7 cellular contexts compared by ENCODE assay signal in the genomic region with DNA sequence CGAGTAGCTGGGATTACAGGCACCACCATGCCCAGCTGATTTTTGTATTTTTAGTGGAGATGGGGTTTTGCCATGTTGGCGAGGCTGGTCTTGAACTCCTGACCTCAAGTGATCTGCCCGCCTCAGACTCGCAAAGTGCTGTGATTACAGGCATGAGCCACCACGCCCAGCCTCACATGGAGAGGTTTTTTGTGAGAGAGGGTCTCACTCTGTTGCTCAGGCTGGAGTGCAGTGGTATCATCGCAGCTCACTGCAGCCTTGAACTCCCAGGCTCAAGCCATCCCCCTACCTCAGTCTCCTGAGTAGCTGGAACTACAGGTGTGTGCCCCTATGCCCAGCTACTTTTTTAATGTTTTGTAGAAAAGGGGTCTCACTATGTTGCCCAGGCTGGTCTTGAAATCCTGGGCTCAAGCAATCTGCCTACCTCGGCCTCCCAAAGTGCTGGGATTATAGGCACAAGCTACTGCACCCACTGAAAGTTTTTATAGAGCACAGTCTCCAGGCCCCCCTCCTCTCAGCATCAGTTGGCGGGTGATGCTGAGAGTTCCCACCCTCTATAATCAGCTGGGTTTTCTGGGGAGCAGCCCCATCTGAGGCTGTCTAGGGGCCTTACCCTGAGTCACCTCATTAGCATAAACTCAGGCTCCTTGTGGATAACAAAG. TPM values are rescaled to one million over a fixed set of nuclear protein-coding genes. Genes with fewer than 3 reads are reported as not detected.
DNase-seq lines count a peak whose midpoint lies in the region; ATAC-seq and TF ChIP-seq lines count a peak whose summit lies in the region.
"Not testable (repeated sequence)": the region's sequence is repeated elsewhere in the genome, so short reads cannot be mapped to it uniquely, and the experiment has no call there.

No MANE protein-coding gene starts in this region.

- not testable (repeated sequence) for H3K27me3 ChIP-seq in sigmoid colon

- H3K36me3 ChIP-seq in sigmoid colon, result peaks cover 9 to 86% (median 22%) of the 10 kb centered on the region in 4 donors

- WGBS in sigmoid colon, 2 donors, result 76 to 79% methylated on average over 8 of the region's 8 CpGs

- H3K9me3 ChIP-seq in sigmoid colon, result not testable (repeated sequence)

- H3K27me3 Mint-ChIP-seq in CD14-positive monocyte (ENCODE audit: low read depth in 3 of 3); activated naive CD4-positive, alpha-beta T cell treated with anti-CD3 and anti-CD28 coated beads for 36 hours (ENCODE audit: low read depth); effector memory CD8-positive, alpha-beta T cell; natural killer cell (ENCODE audit: low read depth in 2 of 2): not testable (repeated sequence)

- DNase-seq in CD14-positive monocyte (ENCODE audit: low spot score) (peak; percentile 33), iPS-NIHi11 (ENCODE audit: low spot score) (peak; percentile 29), natural killer cell (peak; percentile 13), sigmoid colon (peak; percentile 51)
- DNase-seq in RWPE1 (ENCODE audit: low spot score); effector memory CD8-positive, alpha-beta T cell: not testable (repeated sequence)
- peak; percentile 1 for DNase-seq in activated naive CD4-positive, alpha-beta T cell treated with anti-CD3 and anti-CD28 coated beads for 36 hours

- intact Hi-C loops in CD14-positive monocyte (cut with micrococcal nuclease); activated naive CD4-positive, alpha-beta T cell treated with anti-CD3 and anti-CD28 coated beads for 36 hours (cut with micrococcal nuclease); natural killer cell (cut with micrococcal nuclease); sigmoid colon (cut with DNase I): not testable (repeated sequence)

- ATAC-seq in effector memory CD8-positive, alpha-beta T cell (replicated peaks), result peak; percentile 28
- ATAC-seq in natural killer cell, result peak in 1 of 3 donors; percentile 39

- peaks cover 18% of the 10 kb centered on the region for H3K4me1 Mint-ChIP-seq in CD14-positive monocyte
- H3K4me1 Mint-ChIP-seq in activated naive CD4-positive, alpha-beta T cell treated with anti-CD3 and anti-CD28 coated beads for 36 hours (ENCODE audit: low read depth); effector memory CD8-positive, alpha-beta T cell (ENCODE audit: low read depth in 2 of 2); natural killer cell: not testable (repeated sequence)

- TF ChIP-seq EP300 in sigmoid colon (IDR thresholded peaks at IDR 0.05), result not testable (repeated sequence)

- peaks cover 0 to 25% (median 10%) of the 10 kb centered on the region in 7 donors for H3K9me3 Mint-ChIP-seq in CD14-positive monocyte
- H3K9me3 Mint-ChIP-seq in activated naive CD4-positive, alpha-beta T cell treated with anti-CD3 and anti-CD28 coated beads for 36 hours; effector memory CD8-positive, alpha-beta T cell; natural killer cell: not testable (repeated sequence)

- not testable (repeated sequence) for H3K4me1 ChIP-seq in sigmoid colon

- TF ChIP-seq CTCF in CD14-positive monocyte (IDR thresholded peaks at IDR 0.05); RWPE1 (conservative IDR thresholded peaks at IDR 0.05; ENCODE audit: low read depth); natural killer cell (IDR thresholded peaks at IDR 0.05); sigmoid colon (IDR thresholded peaks at IDR 0.05): not testable (repeated sequence)

- H3K4me3 ChIP-seq in sigmoid colon, result not testable (repeated sequence)

- CTCF ChIA-PET in RWPE1 (lab: Yijun Ruan, JAX), result interaction anchor here (0.8 kb wide), 1 partner anchor 27 kb away, joined by 4 read pairs; no protein-coding TSS in a partner anchor
- CTCF ChIA-PET in activated naive CD4-positive, alpha-beta T cell treated with anti-CD3 and anti-CD28 coated beads for 36 hours (lab: Charles Lee), result not testable (repeated sequence)

- not testable (repeated sequence) for H3K4me3 Mint-ChIP-seq in CD14-positive monocyte; activated naive CD4-positive, alpha-beta T cell treated with anti-CD3 and anti-CD28 coated beads for 36 hours; effector memory CD8-positive, alpha-beta T cell
- H3K4me3 Mint-ChIP-seq in natural killer cell, result peak overlapping the region; percentile 13

- peaks cover 75 to 95% of the 10 kb centered on the region in 2 donors for H3K36me3 Mint-ChIP-seq in CD14-positive monocyte
- H3K36me3 Mint-ChIP-seq in activated naive CD4-positive, alpha-beta T cell treated with anti-CD3 and anti-CD28 coated beads for 36 hours (ENCODE audit: low read depth), result peaks cover 56% of the 10 kb centered on the region
- H3K36me3 Mint-ChIP-seq in effector memory CD8-positive, alpha-beta T cell (ENCODE audit: insufficient read depth), result peaks cover 90% of the 10 kb centered on the region
- peaks cover 11% of the 10 kb centered on the region for H3K36me3 Mint-ChIP-seq in natural killer cell

- H3K27ac Mint-ChIP-seq in CD14-positive monocyte, result peak overlapping the region in 3 of 7 donors; percentile 15 to 21 (median 20)
- H3K27ac Mint-ChIP-seq in activated naive CD4-positive, alpha-beta T cell treated with anti-CD3 and anti-CD28 coated beads for 36 hours; natural killer cell: not testable (repeated sequence)
- H3K27ac Mint-ChIP-seq in effector memory CD8-positive, alpha-beta T cell, result peak overlapping the region in 1 of 2 donors; percentile 65

- not testable (repeated sequence) for TF ChIP-seq POLR2A in sigmoid colon (IDR thresholded peaks at IDR 0.05)

- POLR2A ChIA-PET in RWPE1 (lab: Yijun Ruan, JAX; ENCODE audit: low non-redundant PET), result not testable (repeated sequence)

- 0 out of 2 replicates have a peak overlapping the region, but pooled peaks have one; percentile 12 for H3K27ac ChIP-seq in RWPE1
- H3K27ac ChIP-seq in sigmoid colon, result not testable (repeated sequence)

RNA-seq across cellular contexts. Expression of gene MAP2K3, which starts 22.2 kb away (rescaled TPM):
- 100 to 1,000 TPM; 107 to 166 TPM for polyA plus RNA-seq in CD14-positive monocyte
- total RNA-seq in activated naive CD4-positive, alpha-beta T cell treated with anti-CD3 and anti-CD28 coated beads for 36 hours, result 10 to 100 TPM; 87.0 to 87.2 TPM
- 100 to 1,000 TPM; 139 to 165 (median 162) TPM for total RNA-seq in natural killer cell
- 10 to 100 TPM in 3 of 4 donors, 1 to 10 TPM in 1; 9.5 to 23.3 (median 13.3) TPM for total RNA-seq in sigmoid colon
- 10 to 100 TPM; 43.8 to 59.1 (median 54.8) TPM for polyA plus RNA-seq in sigmoid colon

RNA-seq across cellular contexts. Expression of gene NATD1, which starts 53.5 kb away (rescaled TPM):
- polyA plus RNA-seq in CD14-positive monocyte (1 to 10 TPM; 3.0 to 3.8 TPM), sigmoid colon (1 to 10 TPM; 2.5 to 4.5 (median 3.6) TPM)
- total RNA-seq in activated naive CD4-positive, alpha-beta T cell treated with anti-CD3 and anti-CD28 coated beads for 36 hours, result 1 to 10 TPM; 2.1 to 2.5 TPM
- total RNA-seq in natural killer cell (10 to 100 TPM; 10.9 to 16.3 (median 14.1) TPM), sigmoid colon (10 to 100 TPM in 2 of 4 donors, 1 to 10 TPM in 2; 6.8 to 13.8 (median 9.9) TPM)
